In genomic region chr2:20045712-20046292, GRCh38 we compare ENCODE assay signal across 2 cellular contexts. TPM values are rescaled to one million over a fixed set of nuclear protein-coding genes. Genes with fewer than 3 reads are reported as not detected.
"Had no signal": no experiment of that assay in that cellular context is flagged by ENCODE, and none has a peak within 500 bp of the region (broad histone marks: within the 10 kb centered on the region; RNA-seq: fewer than 3 reads in every experiment).

No MANE protein-coding gene starts in this region.

RNA-seq across cellular contexts. Expression of gene MATN3, which starts 33.3 kb away (rescaled TPM):
- total RNA-seq: naive thymus-derived CD4-positive, alpha-beta T cell; right lobe of liver had no signal
- polyA plus RNA-seq: naive thymus-derived CD4-positive, alpha-beta T cell had no signal
